Comparison of ENCODE assay signal across 8 cellular contexts in the genomic region with DNA sequence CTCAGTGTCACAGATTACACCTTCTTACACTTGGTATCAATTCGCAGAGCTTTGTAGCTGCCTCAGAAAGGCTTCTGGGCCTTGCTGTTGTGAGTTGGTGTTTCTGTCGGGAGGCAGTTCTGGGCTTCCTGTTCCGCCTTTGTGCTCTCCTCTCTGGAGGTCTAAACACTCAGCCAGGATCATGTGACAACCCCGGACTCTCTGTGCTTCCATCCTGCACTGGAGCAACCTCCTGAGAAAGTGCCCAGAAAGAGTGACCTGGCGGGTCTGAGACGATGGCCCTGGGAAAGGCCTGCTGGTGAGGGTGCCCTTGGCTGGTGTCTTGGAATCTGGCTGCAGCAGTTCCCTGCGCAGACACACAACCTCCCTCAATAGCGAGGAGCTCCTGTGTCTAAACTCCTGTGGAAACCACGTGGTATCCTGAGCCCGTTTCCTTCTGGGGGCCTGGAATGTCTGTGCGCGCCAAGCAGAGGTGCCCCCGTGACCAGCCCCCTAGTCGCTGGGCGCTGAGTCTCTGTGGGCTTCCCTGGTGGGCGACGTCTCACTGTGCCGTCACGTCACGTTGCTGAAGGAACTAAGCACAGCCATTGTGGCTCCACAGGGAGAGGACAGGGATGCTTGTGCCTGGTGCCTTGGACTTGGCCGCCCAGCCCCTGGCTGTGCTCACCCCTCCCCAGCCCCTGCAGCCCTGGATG.
DNase-seq lines count a peak whose midpoint lies in the region; FAIRE-seq and TF ChIP-seq lines count a peak whose summit lies in the region.
"Not testable (repeated sequence)": the region's sequence is repeated elsewhere in the genome, so short reads cannot be mapped to it uniquely, and the experiment has no call there.

No MANE protein-coding gene starts in this region.

- intact Hi-C loops in spleen (cut with DNase I; ENCODE audit: low total_unique reads): loop anchor here (10.0 kb wide), 1 partner anchor 371 kb away; no protein-coding TSS in a partner anchor

- not testable (repeated sequence) for H3K27me3 Mint-ChIP-seq in activated CD4-positive, alpha-beta memory T cell treated with anti-CD3 and anti-CD28 coated beads, Interleukin-2, amount 10 ng/mL, durations not matched to agents 7 days and 5 days

- not testable (repeated sequence) for H3K4me3 ChIP-seq in BLaER1 treated with 17β-estradiol and CSF1 and Interleukin-3, amounts not matched to agents 10 nM and 100 nM; bronchial epithelial cell (ENCODE audit: low read depth, low read length); right atrium auricular region; neuronal stem cell (ENCODE audit: low read length in 2 of 2); spleen

- WGBS in neuronal stem cell (ENCODE audit: extremely low coverage in 2 of 2, insufficient read length in 2 of 2, insufficient replicate concordance in 1 of 2), 2 donors: no CpG with 5 or more reads among the region's 21 CpGs
- 62 to 73% (median 70%) methylated on average over 16 to 21 of the region's 21 CpGs for WGBS in spleen, 5 donors

- H3K4me1 Mint-ChIP-seq in activated CD4-positive, alpha-beta memory T cell treated with anti-CD3 and anti-CD28 coated beads, Interleukin-2, amount 10 ng/mL, durations not matched to agents 7 days and 5 days: not testable (repeated sequence)

- peak overlapping the region in 8 of 11 experiments; percentile 12 to 58 (median 35); a peak in 10 of 22 replicates for H3K27ac ChIP-seq in BLaER1 treated with 17β-estradiol and CSF1 and Interleukin-3, amounts not matched to agents 10 nM and 100 nM
- not testable (repeated sequence) for H3K27ac ChIP-seq in right atrium auricular region; neuronal stem cell (replicated peaks; ENCODE audit: low read length); spleen

- not testable (repeated sequence) for H3K36me3 ChIP-seq in BLaER1 treated with 17β-estradiol and CSF1 and Interleukin-3, amounts not matched to agents 10 nM and 100 nM; bronchial epithelial cell (ENCODE audit: control insufficient read depth, insufficient read depth, low read length); right atrium auricular region; neuronal stem cell (replicated peaks in 1 of 2; ENCODE audit: control insufficient read depth in 2 of 2, insufficient read depth in 2 of 2, low read length in 2 of 2); spleen

- not testable (repeated sequence) for H2BK5ac ChIP-seq in neuronal stem cell (ENCODE audit: low read length)

- TF ChIP-seq CTCF in bronchial epithelial cell (IDR thresholded peaks at IDR 0.05; ENCODE audit: insufficient read depth, low read length, severe bottlenecking); right atrium auricular region (IDR thresholded peaks at IDR 0.05); spleen (IDR thresholded peaks at IDR 0.05 in 8 of 11, conservative IDR thresholded peaks at IDR 0.05 in 3 of 11): not testable (repeated sequence)

- H4K20me1 ChIP-seq in BLaER1 treated with 17β-estradiol and CSF1 and Interleukin-3, amounts not matched to agents 10 nM and 100 nM: not testable (repeated sequence)

- H4K91ac ChIP-seq in neuronal stem cell (ENCODE audit: low read depth, low read length, poor library complexity): not testable (repeated sequence)

- H3K23ac ChIP-seq in neuronal stem cell (ENCODE audit: low read depth, low read length, poor library complexity): not testable (repeated sequence)

- H3K36me3 Mint-ChIP-seq in activated CD4-positive, alpha-beta memory T cell treated with anti-CD3 and anti-CD28 coated beads, Interleukin-2, amount 10 ng/mL, durations not matched to agents 7 days and 5 days (ENCODE audit: low read depth): not testable (repeated sequence)

- H4K8ac ChIP-seq in neuronal stem cell (ENCODE audit: low read depth, low read length): not testable (repeated sequence)

- H3K18ac ChIP-seq in neuronal stem cell (ENCODE audit: low read length): not testable (repeated sequence)

- H3K9me3 Mint-ChIP-seq in activated CD4-positive, alpha-beta memory T cell treated with anti-CD3 and anti-CD28 coated beads, Interleukin-2, amount 10 ng/mL, durations not matched to agents 7 days and 5 days: not testable (repeated sequence)

- DNase-seq in activated CD4-positive, alpha-beta memory T cell treated with anti-CD3 and anti-CD28 coated beads, Interleukin-2, amount 10 ng/mL, durations not matched to agents 7 days and 5 days: peak; percentile 12
- not testable (repeated sequence) for DNase-seq in bronchial epithelial cell (ENCODE audit: low read depth); neuronal stem cell (ENCODE audit: low spot score)
- DNase-seq in right atrium auricular region (ENCODE audit: low spot score) (peak; percentile 51), mesenteric fat pad (ENCODE audit: low spot score) (peak; percentile 81), spleen (peak; percentile 67), ureter (ENCODE audit: low spot score) (peak; percentile 42)

- H2AFZ ChIP-seq in neuronal stem cell (ENCODE audit: low read length): peak overlapping the region; percentile 67

- H2BK120ac ChIP-seq in neuronal stem cell (ENCODE audit: low read depth, low read length): not testable (repeated sequence)

- peaks cover 0 to 12% (median 5%) of the 10 kb centered on the region in 11 experiments; a peak in 18 of 22 replicates for H3K27me3 ChIP-seq in BLaER1 treated with 17β-estradiol and CSF1 and Interleukin-3, amounts not matched to agents 10 nM and 100 nM
- not testable (repeated sequence) for H3K27me3 ChIP-seq in bronchial epithelial cell (ENCODE audit: control insufficient read depth, insufficient read depth, low read length); right atrium auricular region; neuronal stem cell (ENCODE audit: control insufficient read depth in 3 of 3, insufficient read depth in 3 of 3, low read depth in 1 of 3, low read length in 3 of 3); spleen (replicated peaks in 1 of 7)

- FAIRE-seq in bronchial epithelial cell (lab: Jason Lieb, UNC): peak; percentile 98

- not testable (repeated sequence) for H3K4me1 ChIP-seq in BLaER1 treated with 17β-estradiol and CSF1 and Interleukin-3, amounts not matched to agents 10 nM and 100 nM; right atrium auricular region; neuronal stem cell (ENCODE audit: control insufficient read depth in 2 of 2, insufficient read depth in 1 of 2, low read depth in 1 of 2, low read length in 2 of 2); spleen

- not testable (repeated sequence) for H3K27ac Mint-ChIP-seq in activated CD4-positive, alpha-beta memory T cell treated with anti-CD3 and anti-CD28 coated beads, Interleukin-2, amount 10 ng/mL, durations not matched to agents 7 days and 5 days

- not testable (repeated sequence) for H3K9ac ChIP-seq in BLaER1 treated with 17β-estradiol and CSF1 and Interleukin-3, amounts not matched to agents 10 nM and 100 nM; neuronal stem cell (ENCODE audit: low read depth, low read length, poor library complexity)

- not testable (repeated sequence) for H2BK12ac ChIP-seq in neuronal stem cell (ENCODE audit: low read length)

- not testable (repeated sequence) for TF ChIP-seq POLR2A in spleen (IDR thresholded peaks at IDR 0.05)

- H2AK5ac ChIP-seq in neuronal stem cell (ENCODE audit: low read depth, low read length): not testable (repeated sequence)

- H3K14ac ChIP-seq in neuronal stem cell (ENCODE audit: low read length): not testable (repeated sequence)

- H3K4me3 Mint-ChIP-seq in activated CD4-positive, alpha-beta memory T cell treated with anti-CD3 and anti-CD28 coated beads, Interleukin-2, amount 10 ng/mL, durations not matched to agents 7 days and 5 days: not testable (repeated sequence)

- POLR2A ChIA-PET in activated CD4-positive, alpha-beta memory T cell treated with anti-CD3 and anti-CD28 coated beads, Interleukin-2, amount 10 ng/mL, durations not matched to agents 7 days and 5 days (lab: Charles Lee): not testable (repeated sequence)

- not testable (repeated sequence) for H2BK15ac ChIP-seq in neuronal stem cell (ENCODE audit: low read length)

- peak overlapping the region in 9 of 11 experiments; percentile 4 to 45 (median 30); a peak in 14 of 22 replicates for H3K4me2 ChIP-seq in BLaER1 treated with 17β-estradiol and CSF1 and Interleukin-3, amounts not matched to agents 10 nM and 100 nM
- not testable (repeated sequence) for H3K4me2 ChIP-seq in neuronal stem cell (ENCODE audit: insufficient read depth, low read length, poor library complexity, severe bottlenecking)

- not testable (repeated sequence) for H3K9me3 ChIP-seq in BLaER1 treated with 17β-estradiol and CSF1 and Interleukin-3, amounts not matched to agents 10 nM and 100 nM (replicated peaks in 1 of 11); right atrium auricular region; neuronal stem cell (replicated peaks in 1 of 2; ENCODE audit: control insufficient read depth in 2 of 2, insufficient read depth in 1 of 2, low read depth in 1 of 2, low read length in 2 of 2); spleen

- not testable (repeated sequence) for H3K79me1 ChIP-seq in neuronal stem cell (ENCODE audit: low read depth, low read length)

- H3K4ac ChIP-seq in neuronal stem cell (ENCODE audit: low read length): not testable (repeated sequence)

- CTCF ChIA-PET in activated CD4-positive, alpha-beta memory T cell treated with anti-CD3 and anti-CD28 coated beads, Interleukin-2, amount 10 ng/mL, durations not matched to agents 7 days and 5 days (lab: Charles Lee): not testable (repeated sequence)
